ENCODE assay signal across 1 cellular context in genomic region chr17:75131278-75132017, GRCh38.
TF ChIP-seq lines count a peak whose summit lies in the region.

Gene NT5C, minus strand, starts transcription at chr17:75131742. Its CDS starts 35 bp downstream, at chr17:75131707.

TF ChIP-seq in SK-N-SH, 30 proteins besides CTCF, POLR2A, EP300 and RAD21 (continued from another document):
- TF ChIP-seq TCF12 (IDR thresholded peaks at IDR 0.05), result no peak
- TF ChIP-seq RFX5 (IDR thresholded peaks at IDR 0.05; ENCODE audit: low read length), result no peak
- TF ChIP-seq USF2 (IDR thresholded peaks at IDR 0.05; ENCODE audit: borderline replicate concordance, low read depth, low read length), result no peak
- no peak for TF ChIP-seq MEF2A (IDR thresholded peaks at IDR 0.05; ENCODE audit: borderline replicate concordance, low read depth)
- TF ChIP-seq GATA2 (CRISPR knock-in tag; IDR thresholded peaks at IDR 0.05), result 0 out of 2 replicates have a peak, but pooled peaks have one; percentile 14
- TF ChIP-seq POLR2AphosphoS5 (IDR thresholded peaks at IDR 0.05; ENCODE audit: low read depth, low read length), result peak; percentile 92
- TF ChIP-seq YY1 (IDR thresholded peaks at IDR 0.05; ENCODE audit: low read depth), result peak; percentile 41; the same call in 1 of the 2 replicates
- TF ChIP-seq ELF1 (IDR thresholded peaks at IDR 0.05), result peak; percentile 77
- no peak for TF ChIP-seq FOXM1 (IDR thresholded peaks at IDR 0.05; ENCODE audit: low read depth)
- no peak for TF ChIP-seq ZBTB33 (IDR thresholded peaks at IDR 0.05; ENCODE audit: borderline replicate concordance, low read depth)
- peak; percentile 75; the same call in 1 of the 2 replicates for TF ChIP-seq SIN3A (IDR thresholded peaks at IDR 0.05; ENCODE audit: borderline replicate concordance, low read depth, low read length)
- TF ChIP-seq MXI1 (IDR thresholded peaks at IDR 0.05; ENCODE audit: low read depth, low read length), result no peak; the same call in none of the 2 replicates
- TF ChIP-seq NFIC (IDR thresholded peaks at IDR 0.05; ENCODE audit: borderline replicate concordance), result no peak
- peak; percentile 22; the same call in 1 of the 2 replicates for TF ChIP-seq SMC3 (IDR thresholded peaks at IDR 0.05; ENCODE audit: low read depth, low read length)
